ENCODE assay signal across 17 cellular contexts in the genomic region with DNA sequence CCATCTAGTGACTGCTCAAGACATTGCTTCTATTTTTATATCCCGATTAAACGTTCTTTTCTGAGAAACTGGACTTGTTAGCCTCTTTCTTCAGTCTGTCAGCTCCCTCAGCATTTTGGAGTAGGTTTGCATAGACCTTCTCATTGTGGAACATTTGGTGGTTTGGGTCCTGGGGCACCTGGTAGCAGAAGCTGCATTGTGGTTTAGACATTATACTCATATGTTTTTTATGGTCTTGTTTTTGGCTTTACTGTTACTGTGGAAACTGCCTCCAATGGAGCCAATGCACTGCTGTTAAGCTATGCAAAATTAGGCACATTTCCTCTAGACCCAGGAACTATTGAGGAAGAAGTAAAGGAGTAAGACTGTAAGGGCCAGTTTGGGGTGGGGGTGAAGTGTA. TPM values are rescaled to one million over a fixed set of nuclear protein-coding genes. Genes with fewer than 3 reads are reported as not detected.
DNase-seq lines count a peak whose midpoint lies in the region; ATAC-seq and TF ChIP-seq lines count a peak whose summit lies in the region.
"Had no signal": no experiment of that assay in that cellular context is flagged by ENCODE, and none has a peak within 500 bp of the region (broad histone marks: within the 10 kb centered on the region; RNA-seq: fewer than 3 reads in every experiment).

No MANE protein-coding gene starts in this region.

- no peak overlapping the region for H2AK5ac ChIP-seq in trophoblast cell (ENCODE audit: low read length)

- no peak overlapping the region for H2AFZ ChIP-seq in trophoblast cell (ENCODE audit: insufficient read depth, low read length, poor library complexity)
- no peak overlapping the region for H2AFZ ChIP-seq in GM23338

- no peak for TF ChIP-seq CTCF in GM23338 (conservative IDR thresholded peaks at IDR 0.05; ENCODE audit: low read depth in 2 of 2)

- H3K14ac ChIP-seq in trophoblast cell (ENCODE audit: low read length) = no peak overlapping the region

- H3K4me2 ChIP-seq in trophoblast cell (ENCODE audit: low read length) (no peak overlapping the region), GM23338 (no peak overlapping the region)

- H3K36me3 ChIP-seq in trophoblast cell (ENCODE audit: control insufficient read depth in 1 of 2, insufficient read depth in 2 of 2, low read length in 2 of 2) (no peaks in the 10 kb centered on the region), GM23338 (ENCODE audit: insufficient read depth) (no peaks in the 10 kb centered on the region)
- H3K36me3 ChIP-seq: adrenal gland had no signal

- H3K36me3 Mint-ChIP-seq in activated CD4-positive, alpha-beta T cell treated with anti-CD3 and anti-CD28 coated beads, Interleukin-2, amount 10 ng/mL, durations not matched to agents 7 days and 5 days (ENCODE audit: low read depth) = peaks cover 4% of the 10 kb centered on the region
- peaks cover 14% of the 10 kb centered on the region for H3K36me3 Mint-ChIP-seq in GM23338 (ENCODE audit: low read depth)

- H3F3A ChIP-seq in GM23338 (replicated peaks; ENCODE audit: low read depth) = no peaks in the 10 kb centered on the region

- H2BK5ac ChIP-seq in trophoblast cell (ENCODE audit: low read depth, low read length, poor library complexity) = no peak overlapping the region

- WGBS in trophoblast cell (ENCODE audit: extremely low coverage, insufficient coverage, insufficient read length) = no CpG with 5 or more reads among the region's 2 CpGs

- peaks cover 2 to 5% of the 10 kb centered on the region in 2 experiments for H3K4me1 ChIP-seq in trophoblast cell (ENCODE audit: control insufficient read depth in 1 of 2, insufficient read depth in 2 of 2, low read length in 2 of 2)
- no peaks in the 10 kb centered on the region for H3K4me1 ChIP-seq in GM23338 (ENCODE audit: insufficient read depth)
- H3K4me1 ChIP-seq: adrenal gland had no signal

- no peaks in the 10 kb centered on the region for H3K79me1 ChIP-seq in trophoblast cell (ENCODE audit: low read length)

- H3K79me2 ChIP-seq in trophoblast cell (ENCODE audit: control insufficient read depth, insufficient read depth, low read length, poor library complexity) = no peaks in the 10 kb centered on the region
- H3K79me2 ChIP-seq in GM23338 (replicated peaks; ENCODE audit: insufficient read depth) = no peaks in the 10 kb centered on the region

- H3K4ac ChIP-seq in trophoblast cell (ENCODE audit: low read depth, low read length) = no peak overlapping the region

- ATAC-seq in HG02571 (IDR thresholded peaks at IDR 0.05; ENCODE audit: unreplicated experiment) (peak; percentile 65), GM23338 (no peak)
- ATAC-seq: HepG2 had no signal

- H3K27ac Mint-ChIP-seq in activated CD4-positive, alpha-beta T cell treated with anti-CD3 and anti-CD28 coated beads, Interleukin-2, amount 10 ng/mL, durations not matched to agents 7 days and 5 days = peak overlapping the region; percentile 0
- H3K27ac Mint-ChIP-seq in GM23338 = no peak overlapping the region
- H3K27ac Mint-ChIP-seq: CD8-positive, alpha-beta memory T cell; mesothelial cell of epicardium had no signal

- no peak overlapping the region for H2BK12ac ChIP-seq in trophoblast cell (ENCODE audit: low read length)

- peak; percentile 39 for DNase-seq in activated CD4-positive, alpha-beta T cell treated with anti-CD3 and anti-CD28 coated beads, Interleukin-2, amount 10 ng/mL, durations not matched to agents 7 days and 5 days
- no peak for DNase-seq in activated CD4-positive, alpha-beta T cell treated with anti-CD3 and anti-CD28 coated beads for 4 hours
- DNase-seq in MV-4-11 (lab: John Stamatoyannopoulos, UW) (peak; percentile 37), trophoblast cell (no peak), GM23338 (ENCODE audit: low spot score) (no peak), 8988T (no peak), SW 1271 (lab: John Stamatoyannopoulos, UW) (no peak)
- DNase-seq: activated CD8-positive, alpha-beta memory T cell treated with anti-CD3 and anti-CD28 coated beads for 24 hours; adrenal gland; CD8-positive, alpha-beta memory T cell; head of caudate nucleus; NCI-H1694 treated with DMSO at 0.1 percent for 48 hours; NCI-H69; nucleus accumbens had no signal

- H3K4me3 Mint-ChIP-seq in activated CD4-positive, alpha-beta T cell treated with anti-CD3 and anti-CD28 coated beads, Interleukin-2, amount 10 ng/mL, durations not matched to agents 7 days and 5 days = no peak overlapping the region
- no peak overlapping the region for H3K4me3 Mint-ChIP-seq in GM23338
- H3K4me3 Mint-ChIP-seq: CD8-positive, alpha-beta memory T cell; mesothelial cell of epicardium had no signal

- H2BK120ac ChIP-seq in trophoblast cell (ENCODE audit: insufficient read depth, low read length, poor library complexity) = no peak overlapping the region

- H3K27ac ChIP-seq in trophoblast cell (ENCODE audit: low read depth, low read length) (no peak overlapping the region), GM23338 (ENCODE audit: low read depth) (no peak overlapping the region)
- H3K27ac ChIP-seq: adrenal gland had no signal

- peaks cover 15% of the 10 kb centered on the region for H3K9me3 Mint-ChIP-seq in activated CD4-positive, alpha-beta T cell treated with anti-CD3 and anti-CD28 coated beads, Interleukin-2, amount 10 ng/mL, durations not matched to agents 7 days and 5 days
- peaks cover 30% of the 10 kb centered on the region for H3K9me3 Mint-ChIP-seq in GM23338

- H3K23ac ChIP-seq in trophoblast cell (ENCODE audit: low read length) = peak overlapping the region; percentile 90

- H4K8ac ChIP-seq in trophoblast cell (ENCODE audit: low read depth, low read length) = no peak overlapping the region

- H3K4me1 Mint-ChIP-seq in activated CD4-positive, alpha-beta T cell treated with anti-CD3 and anti-CD28 coated beads, Interleukin-2, amount 10 ng/mL, durations not matched to agents 7 days and 5 days = peaks cover 35% of the 10 kb centered on the region
- H3K4me1 Mint-ChIP-seq in GM23338 = no peaks in the 10 kb centered on the region

- peaks cover under 1% of the 10 kb centered on the region for H3K27me3 Mint-ChIP-seq in activated CD4-positive, alpha-beta T cell treated with anti-CD3 and anti-CD28 coated beads, Interleukin-2, amount 10 ng/mL, durations not matched to agents 7 days and 5 days
- no peaks in the 10 kb centered on the region for H3K27me3 Mint-ChIP-seq in GM23338 (ENCODE audit: insufficient read depth, low read depth, poor library complexity)

- no peak overlapping the region for H4K91ac ChIP-seq in trophoblast cell (ENCODE audit: low read depth, low read length)

- no peak overlapping the region for H4K12ac ChIP-seq in trophoblast cell (ENCODE audit: low read depth, low read length)

- H3K9me3 ChIP-seq in trophoblast cell (ENCODE audit: insufficient read depth, low read depth, low read length) = no peaks in the 10 kb centered on the region
- H3K9me3 ChIP-seq: adrenal gland had no signal

- H3K27me3 ChIP-seq in trophoblast cell (ENCODE audit: insufficient read depth, low read length) (no peaks in the 10 kb centered on the region), GM23338 (ENCODE audit: insufficient read depth) (no peaks in the 10 kb centered on the region)
- H3K27me3 ChIP-seq: adrenal gland had no signal

- H3K4me3 ChIP-seq in trophoblast cell (ENCODE audit: low read depth, low read length) (no peak overlapping the region), GM23338 (no peak overlapping the region)
- H3K4me3 ChIP-seq: adrenal gland had no signal

- CTCF ChIA-PET in activated CD4-positive, alpha-beta T cell treated with anti-CD3 and anti-CD28 coated beads, Interleukin-2, amount 10 ng/mL, durations not matched to agents 7 days and 5 days (lab: Charles Lee) = interaction anchor here (0.6 to 2.5 kb wide), 6 partner anchors 16 to 274 kb away, joined by 3 to 9 read pairs (median 3); partner anchors contain the start of gene LRRC8C

- POLR2A ChIA-PET in activated CD4-positive, alpha-beta T cell treated with anti-CD3 and anti-CD28 coated beads, Interleukin-2, amount 10 ng/mL, durations not matched to agents 7 days and 5 days (lab: Charles Lee) = interaction anchor here (0.6 kb wide), 1 partner anchor 240 kb away, joined by 3 read pairs; no protein-coding TSS in a partner anchor

- no peaks in the 10 kb centered on the region for H3K9me2 ChIP-seq in GM23338 (ENCODE audit: insufficient read depth)

- H4K20me1 ChIP-seq in GM23338 (replicated peaks; ENCODE audit: insufficient read depth) = no peaks in the 10 kb centered on the region

- H3K18ac ChIP-seq in trophoblast cell (ENCODE audit: low read length) = no peak overlapping the region

- no peak overlapping the region for H3K9ac ChIP-seq in trophoblast cell (ENCODE audit: low read length)

TF ChIP-seq in GM23338, 12 proteins besides CTCF, POLR2A, EP300 and RAD21 (continues in another document):
- TF ChIP-seq POLR2AphosphoS5 (IDR thresholded peaks at IDR 0.05; ENCODE audit: low read depth) (no peak), STAT1 (IDR thresholded peaks at IDR 0.05; ENCODE audit: unreplicated experiment) (no peak), JUNB (IDR thresholded peaks at IDR 0.05; ENCODE audit: unreplicated experiment) (no peak), ETS1 (IDR thresholded peaks at IDR 0.05) (no peak), EZH2phosphoT487 (IDR thresholded peaks at IDR 0.05; ENCODE audit: unreplicated experiment) (no peak), EZH2 (IDR thresholded peaks at IDR 0.05; ENCODE audit: low read depth, unreplicated experiment) (no peak)

RNA-seq across cellular contexts. Expression of gene LRRC8B, which starts 36.7 kb away (rescaled TPM):
- 10 to 100 TPM; 21.2 to 22.1 TPM for total RNA-seq in activated CD4-positive, alpha-beta T cell treated with anti-CD3 and anti-CD28 coated beads, Interleukin-2, amount 10 ng/mL, durations not matched to agents 7 days and 5 days
- 6.5 and 6.7 TPM in 2 replicates for polyA plus RNA-seq in trophoblast cell (2013)
- 26.5 and 37.6 TPM in 2 replicates for total RNA-seq in GM23338 (2014; rRNA removed; shearing (Covaris generic))
- 7.5 and 9.0 TPM in 2 replicates for polyA plus RNA-seq in GM23338 (2016; fragmentation: Nextera tagmentation; extraction: Ambion mirVana)

Comparison
In these comparisons a context has a peak if more than half of its experiments do, and no peak if none do; other contexts are left out.
1. DNase-seq: peak in activated CD4-positive, alpha-beta T cell treated with anti-CD3 and anti-CD28 coated beads, Interleukin-2, amount 10 ng/mL, durations not matched to agents 7 days and 5 days (single experiment) and MV-4-11 (single experiment); none in activated CD4-positive, alpha-beta T cell treated with anti-CD3 and anti-CD28 coated beads for 4 hours (0 of 2), trophoblast cell (0 of 2), GM23338 (single experiment), 8988T (single experiment) and SW 1271 (0 of 2).